Comparison of ENCODE assay signal across 17 cellular contexts in genomic region chr1:56537660-56538059, GRCh38. TPM values are rescaled to one million over a fixed set of nuclear protein-coding genes. Genes with fewer than 3 reads are reported as not detected.
DNase-seq lines count a peak whose midpoint lies in the region; ATAC-seq, FAIRE-seq and TF ChIP-seq lines count a peak whose summit lies in the region.
"Had no signal": no experiment of that assay in that cellular context is flagged by ENCODE, and none has a peak within 500 bp of the region (broad histone marks: within the 10 kb centered on the region; RNA-seq: fewer than 3 reads in every experiment).

No MANE protein-coding gene starts in this region.

- peaks cover 99% of the 10 kb centered on the region for H3K4me1 ChIP-seq in HepG2 (ENCODE audit: insufficient read depth, low read length)
- H3K4me1 ChIP-seq in right lobe of liver, result peaks cover 0 to 78% (median 19%) of the 10 kb centered on the region in 4 donors
- H3K4me1 ChIP-seq in heart right ventricle, result peaks cover 25 to 100% (median 97%) of the 10 kb centered on the region in 9 donors
- peaks cover 0 to 4% of the 10 kb centered on the region in 2 donors for H3K4me1 ChIP-seq in aorta (ENCODE audit: control insufficient read depth in 1 of 2, insufficient read depth in 2 of 2, low read length in 2 of 2)

- no peak overlapping the region for H2AFZ ChIP-seq in HepG2 (ENCODE audit: low read length)

- TF ChIP-seq CTCF in HepG2 (CRISPR knock-in tag; IDR thresholded peaks at IDR 0.05) (no peak), right lobe of liver (IDR thresholded peaks at IDR 0.05) (no peak), heart right ventricle (IDR thresholded peaks at IDR 0.05) (no peak)

- H3K4me3 ChIP-seq in HepG2 (replicated peaks in 1 of 3; ENCODE audit: insufficient read depth in 1 of 3, low read depth in 2 of 3, low read length in 3 of 3) (no peak overlapping the region), right lobe of liver (no peak overlapping the region), heart right ventricle (no peak overlapping the region), aorta (ENCODE audit: low read length in 2 of 2) (no peak overlapping the region)
- H3K4me3 ChIP-seq: SJSA1 had no signal

- in situ Hi-C loops in HepG2 (cut with HindIII; ENCODE audit: extremely low pct_ligation_motif_present, low pct_unique_long_range_greater_than_20kb), result no loop called here

- H3K27ac ChIP-seq in HepG2 (ENCODE audit: extremely low read length, insufficient read depth, low read length) (no peak overlapping the region), right lobe of liver (no peak overlapping the region), heart right ventricle (peak overlapping the region in 9 of 10 donors; percentile 5 to 77 (median 24)), aorta (ENCODE audit: low read depth in 1 of 2, low read length in 2 of 2) (no peak overlapping the region)
- H3K27ac ChIP-seq: KMS-11, SJSA1 had no signal

- no TSS peak for BruUV-seq in HepG2 (replicated peaks; lab: Mats Ljungman, UMichigan)

- H3K4me2 ChIP-seq in HepG2 (ENCODE audit: low read depth, low read length), result no peak overlapping the region
- H3K4me2 ChIP-seq: KMS-11 had no signal

- no peak for DNase-seq in HepG2 (ENCODE audit: low spot score)
- no peak for DNase-seq in right lobe of liver
- DNase-seq in heart right ventricle, result no peak
- DNase-seq in left lobe of liver (ENCODE audit: low spot score), result no peak
- no peak for DNase-seq in aorta
- DNase-seq in erythroblast (lab: John Stamatoyannopoulos, UW), result no peak
- no peak for DNase-seq in GM12892 (ENCODE audit: insufficient read length)
- DNase-seq in NK-92 (lab: John Stamatoyannopoulos, UW; ENCODE audit: unreplicated experiment), result no peak
- DNase-seq: DND-41, HCEC 1CT, NCI-H1417, NCI-H1930, NCI-H226, NCI-H524 had no signal

- peaks cover 5% of the 10 kb centered on the region for H4K20me1 ChIP-seq in HepG2 (ENCODE audit: insufficient read depth, low read length)

- no peak overlapping the region for H3K9ac ChIP-seq in HepG2 (ENCODE audit: insufficient read depth, low read depth, low read length)
- H3K9ac ChIP-seq: KMS-11 had no signal

- no peaks in the 10 kb centered on the region for H3K9me3 ChIP-seq in HepG2 (ENCODE audit: low read length)
- no peaks in the 10 kb centered on the region for H3K9me3 ChIP-seq in right lobe of liver
- no peaks in the 10 kb centered on the region for H3K9me3 ChIP-seq in heart right ventricle
- no peaks in the 10 kb centered on the region for H3K9me3 ChIP-seq in aorta (ENCODE audit: control insufficient read depth, low read length)
- H3K9me3 ChIP-seq: SJSA1 had no signal

- ATAC-seq in HepG2 (no peak), right lobe of liver (no peak), heart right ventricle (peak in 4 of 8 donors; percentile 14 to 63 (median 34)), left lobe of liver (peak; percentile 8), aorta (ENCODE audit: low FRiP score) (peak; percentile 32)

- CTCF ChIA-PET in HepG2 (lab: Yijun Ruan, JAX; ENCODE audit: low intra/inter-chr PET ratio, low total read pairs), result no interaction called here

- intact Hi-C loops in HepG2 (cut with micrococcal nuclease; ENCODE audit: unreplicated experiment), result loop anchor here (2.0 kb wide), 1 partner anchor 39 kb away; no protein-coding TSS in a partner anchor
- intact Hi-C loops in right lobe of liver (cut with DNase I), result no loop called here
- intact Hi-C loops in heart right ventricle (cut with DNase I), result loop anchor here in 2 of 10 donors (5.0 kb wide), 2 partner anchors 35 to 40 kb away; partner anchors contain the start of gene PLPP3 (in 1 of the 2)
- intact Hi-C loops in aorta (cut with DNase I), result no loop called here

- POLR2A ChIA-PET in HepG2 (lab: Yijun Ruan, JAX), result interaction anchor here (1.0 kb wide), 1 partner anchor 29 kb away, joined by 3 read pairs; no protein-coding TSS in a partner anchor

- TF ChIP-seq EP300 in HepG2 (IDR thresholded peaks at IDR 0.05; ENCODE audit: low read depth in 2 of 2, low read length in 2 of 2) (no peak), HepG2 (CRISPR knock-in tag; IDR thresholded peaks at IDR 0.05; ENCODE audit: borderline replicate concordance) (no peak)

- peaks cover 95% of the 10 kb centered on the region for H3K79me2 ChIP-seq in HepG2 (ENCODE audit: insufficient read depth, low read length)

- FAIRE-seq in HepG2 (lab: Jason Lieb, UNC), result peak; percentile 8
- FAIRE-seq in GM12892 (lab: Jason Lieb, UNC), result no peak

- H3K36me3 ChIP-seq in HepG2 (replicated peaks in 1 of 2; ENCODE audit: control insufficient read depth in 1 of 2, insufficient read depth in 2 of 2, low read length in 2 of 2) (peaks cover 18 to 40% of the 10 kb centered on the region in 2 experiments), right lobe of liver (peaks cover 0 to 38% (median 13%) of the 10 kb centered on the region in 4 donors), heart right ventricle (peaks cover 0 to 45% (median 12%) of the 10 kb centered on the region in 9 donors), aorta (ENCODE audit: control insufficient read depth in 1 of 2, insufficient read depth in 2 of 2, low read length in 1 of 2) (peaks cover 0 to 8% of the 10 kb centered on the region in 2 donors)

- H3K27me3 ChIP-seq in HepG2 (ENCODE audit: control insufficient read depth in 1 of 2, insufficient read depth in 2 of 2, low read length in 2 of 2) (no peaks in the 10 kb centered on the region), right lobe of liver (no peaks in the 10 kb centered on the region), heart right ventricle (no peaks in the 10 kb centered on the region), aorta (ENCODE audit: control insufficient read depth in 1 of 2, insufficient read depth in 2 of 2, low read length in 1 of 2) (no peaks in the 10 kb centered on the region)
- H3K27me3 ChIP-seq: SJSA1 had no signal

- TF ChIP-seq POLR2A in HepG2 (IDR thresholded peaks at IDR 0.05; ENCODE audit: insufficient read depth in 1 of 2, low read depth in 2 of 2, low read length in 2 of 2) (no peak), right lobe of liver (IDR thresholded peaks at IDR 0.05) (no peak), erythroblast (IDR thresholded peaks at IDR 0.05; ENCODE audit: low read length) (no peak), GM12892 (IDR thresholded peaks at IDR 0.05; ENCODE audit: low read depth, low read length) (no peak)

- TF ChIP-seq RAD21 in HepG2 (CRISPR knock-in tag; IDR thresholded peaks at IDR 0.05), result no peak

- 91% methylated on average over 1 of the region's 1 CpG for WGBS in HepG2 (ENCODE audit: low lambda C conversion rate)
- 67% methylated on average over 1 of the region's 1 CpG for WGBS in right lobe of liver (ENCODE audit: insufficient coverage, low coverage, low lambda C conversion rate, missing lambda C conversion rate)
- 95% methylated on average over 1 of the region's 1 CpG for WGBS in heart right ventricle, 2 donors
- 97 to 100% methylated on average over 1 of the region's 1 CpG for WGBS in aorta, 2 donors

TF ChIP-seq in HepG2, 621 proteins besides CTCF, POLR2A, EP300 and RAD21:
- TF ChIP-seq ZSCAN9 (CRISPR knock-in tag; IDR thresholded peaks at IDR 0.05; ENCODE audit: borderline replicate concordance), result no peak

RNA-seq across cellular contexts. Expression of gene PLPP3, which starts 41.7 kb away (rescaled TPM):
- total RNA-seq in HepG2 (2016; rRNA removed; fragmentation: Illumina TruSeq; extraction: Trizol) (33.9 and 65.8 TPM in 2 replicates), right lobe of liver (100 to 1,000 TPM in 1 of 6 experiments, 10 to 100 TPM in 5; 47.8 to 118 (median 65.8) TPM), heart right ventricle (100 to 1,000 TPM in 2 of 10 donors, 10 to 100 TPM in 8; 59.4 to 136 (median 81.4) TPM), left lobe of liver (53.9 TPM), aorta (100 to 1,000 TPM in 1 of 2 donors, 10 to 100 TPM in 1; 76.2 to 112 TPM)
- 11.3 and 11.6 TPM in 2 replicates for total RNA-seq in HepG2 (2016; cell fraction: cytosol; rRNA removed; fragmentation: Illumina TruSeq; extraction: Trizol; ENCODE audit: low read depth)
- 31.0 and 63.5 TPM in 2 replicates for total RNA-seq in HepG2 (2016; cell fraction: insoluble cytoplasmic fraction; rRNA removed; fragmentation: Illumina TruSeq; extraction: Trizol)
- 28.3 and 30.5 TPM in 2 replicates for total RNA-seq in HepG2 (2016; cell fraction: membrane; rRNA removed; fragmentation: Illumina TruSeq; extraction: Trizol)
- 60.5 and 75.3 TPM in 2 replicates for total RNA-seq in HepG2 (2016; cell fraction: nucleus; rRNA removed; fragmentation: Illumina TruSeq; extraction: Trizol)
- polyA plus RNA-seq in HepG2 (2011; rRNA removed) (49.7 and 51.9 TPM in 2 replicates), heart right ventricle (10 to 100 TPM; 16.2 to 61.2 TPM), aorta (100 to 1,000 TPM in 1 of 2 donors, 10 to 100 TPM in 1; 19.0 to 114 TPM)
- polyA plus RNA-seq in HepG2 (2011; cell fraction: cytosol; rRNA removed), result 41.9 and 47.3 TPM in 2 replicates
- 23.6 and 24.9 TPM in 2 replicates for polyA plus RNA-seq in HepG2 (2011; cell fraction: nucleus; rRNA removed)
- 37.9 and 46.4 TPM in 2 replicates for polyA plus RNA-seq in HepG2 (2012)
- polyA plus RNA-seq in HepG2 (2016; cell fraction: cytosol; fragmentation: Illumina TruSeq; extraction: Trizol; ENCODE audit: low read depth), result 5.0 and 5.5 TPM in 2 replicates
- 27.4 and 30.1 TPM in 2 replicates for polyA plus RNA-seq in HepG2 (2016; cell fraction: insoluble cytoplasmic fraction; fragmentation: Illumina TruSeq; extraction: Trizol; ENCODE audit: low read depth)
- polyA plus RNA-seq in HepG2 (2016; cell fraction: membrane; fragmentation: Illumina TruSeq; extraction: Trizol; ENCODE audit: low read depth), result 11.7 and 13.1 TPM in 2 replicates
- polyA plus RNA-seq in HepG2 (2016; cell fraction: nucleus; fragmentation: Illumina TruSeq; extraction: Trizol; ENCODE audit: insufficient read depth, low read depth), result 72.9 and 73.9 TPM in 2 replicates
- 9.4 and 102 TPM in 2 replicates for polyA minus RNA-seq in HepG2 (2011; rRNA and poly(A)+ RNA removed; ENCODE audit: low replicate concordance)
- 29.6 and 33.5 TPM in 2 replicates for polyA minus RNA-seq in HepG2 (2011; cell fraction: cytosol; rRNA and poly(A)+ RNA removed)
- polyA minus RNA-seq in HepG2 (2011; cell fraction: nucleus; rRNA and poly(A)+ RNA removed), result 47.0 and 48.1 TPM in 2 replicates
- 0.36 TPM for polyA plus RNA-seq in GM12892 (2012; ENCODE audit: missing spikeins)
- total RNA-seq: G401 had no signal

Comparison
In these comparisons a context has a peak if more than half of its experiments do, and no peak if none do; other contexts are left out.
1. ATAC-seq: peak in left lobe of liver (single experiment) and aorta (single experiment); none in HepG2 (single experiment) and right lobe of liver (0 of 4).
2. H3K27ac ChIP-seq: peak in heart right ventricle (9 of 10); none in HepG2 (single experiment), right lobe of liver (0 of 3) and aorta (0 of 2).